Comparison of ENCODE assay signal across 1 cellular context in the genomic region with DNA sequence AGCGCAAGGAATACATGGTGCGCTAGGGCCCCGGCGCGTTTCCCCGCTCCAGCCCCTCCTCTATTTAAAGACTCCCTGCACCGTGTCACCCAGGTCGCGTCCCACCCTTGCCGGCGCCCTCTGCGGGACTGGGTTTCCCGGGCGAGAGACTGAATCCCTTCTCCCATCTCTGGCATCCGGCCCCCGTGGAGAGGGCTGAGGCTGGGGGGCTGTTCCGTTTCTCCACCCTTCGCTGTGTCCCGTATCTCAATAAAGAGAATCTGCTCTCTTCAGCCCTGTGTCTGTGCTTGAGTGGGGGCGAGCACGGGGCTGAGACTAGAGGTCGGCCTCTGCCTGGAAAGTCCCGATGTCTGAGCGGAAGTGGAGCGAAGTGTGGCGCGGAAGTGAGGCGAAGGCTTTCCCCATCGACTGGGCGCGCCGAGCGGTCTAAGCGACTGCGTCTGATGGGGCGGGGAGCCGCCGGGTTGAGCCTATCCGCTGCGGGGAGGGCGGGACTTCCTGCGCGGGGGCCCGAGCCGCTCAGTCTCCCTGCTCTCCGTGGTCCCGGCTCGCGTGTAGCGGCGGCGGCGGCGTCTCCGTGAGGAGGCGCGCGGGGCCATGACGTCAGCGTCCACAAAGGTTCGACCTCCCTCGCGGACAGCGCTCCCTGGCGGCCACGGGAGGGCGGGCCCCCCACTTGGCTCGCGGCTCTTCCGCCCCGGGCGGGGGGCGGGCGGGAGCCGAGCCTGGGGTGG.
TF ChIP-seq lines count a peak whose summit lies in the region.

No MANE protein-coding gene starts in this region.

TF ChIP-seq in HepG2, 621 proteins besides CTCF, POLR2A, EP300 and RAD21 (continued from another document and continues in another):
- TF ChIP-seq MED8 (CRISPR knock-in tag; IDR thresholded peaks at IDR 0.05; ENCODE audit: insufficient replicate concordance) = peak; percentile 41
- peak; percentile 26; the same call in 1 of the 2 replicates for TF ChIP-seq SP5 (CRISPR knock-in tag; IDR thresholded peaks at IDR 0.05; ENCODE audit: borderline replicate concordance, low read depth)
- no peak for TF ChIP-seq ZNF205 (CRISPR knock-in tag; IDR thresholded peaks at IDR 0.05)
- TF ChIP-seq STAT6 (CRISPR knock-in tag; IDR thresholded peaks at IDR 0.05; ENCODE audit: borderline replicate concordance) = no peak
- TF ChIP-seq FOXK2 (IDR thresholded peaks at IDR 0.05) = no peak
- TF ChIP-seq DMAP1 (CRISPR knock-in tag; IDR thresholded peaks at IDR 0.05) = no peak; the same call in 1 of the 2 replicates
- TF ChIP-seq MAZ (IDR thresholded peaks at IDR 0.05; ENCODE audit: borderline replicate concordance, low read depth, low read length) = peak; percentile 73; the same call in 1 of the 2 replicates
- TF ChIP-seq MAZ (CRISPR knock-in tag; IDR thresholded peaks at IDR 0.05; ENCODE audit: low read depth) = peak; percentile 93
- TF ChIP-seq ATF7-NPFF (CRISPR knock-in tag; IDR thresholded peaks at IDR 0.05; ENCODE audit: low read depth) = no peak
- TF ChIP-seq ZNF768 (CRISPR knock-in tag; IDR thresholded peaks at IDR 0.05) = peak; percentile 50; the same call in 1 of the 2 replicates
- 0 out of 2 replicates have a peak, but pooled peaks have one; percentile 6 for TF ChIP-seq ZNF333 (CRISPR knock-in tag; IDR thresholded peaks at IDR 0.05; ENCODE audit: borderline replicate concordance)
- TF ChIP-seq SIX4 (CRISPR knock-in tag; IDR thresholded peaks at IDR 0.05) = 0 out of 2 replicates have a peak, but pooled peaks have one; percentile 26
- TF ChIP-seq THAP11 (CRISPR knock-in tag; IDR thresholded peaks at IDR 0.05) = peak; percentile 88
- peak; percentile 46; the same call in 1 of the 2 replicates for TF ChIP-seq MIXL1 (CRISPR knock-in tag; IDR thresholded peaks at IDR 0.05)
- no peak for TF ChIP-seq FOXO4 (CRISPR knock-in tag; conservative IDR thresholded peaks at IDR 0.05)
- no peak for TF ChIP-seq KIAA2018 (CRISPR knock-in tag; IDR thresholded peaks at IDR 0.05; ENCODE audit: borderline replicate concordance)
- no peak for TF ChIP-seq ZNF280D (CRISPR knock-in tag; IDR thresholded peaks at IDR 0.05)
- TF ChIP-seq FOXP4 (CRISPR knock-in tag; IDR thresholded peaks at IDR 0.05) = no peak
- peak; percentile 51 for TF ChIP-seq ZNF883 (CRISPR knock-in tag; IDR thresholded peaks at IDR 0.05; ENCODE audit: not compliant biosample characterization)
- no peak; the same call in 1 of the 2 replicates for TF ChIP-seq STAG1 (CRISPR knock-in tag; IDR thresholded peaks at IDR 0.05)
- peak; percentile 61; the same call in 1 of the 2 replicates for TF ChIP-seq ZNF616 (CRISPR knock-in tag; IDR thresholded peaks at IDR 0.05; ENCODE audit: low read depth)
- TF ChIP-seq, protein P1, sequence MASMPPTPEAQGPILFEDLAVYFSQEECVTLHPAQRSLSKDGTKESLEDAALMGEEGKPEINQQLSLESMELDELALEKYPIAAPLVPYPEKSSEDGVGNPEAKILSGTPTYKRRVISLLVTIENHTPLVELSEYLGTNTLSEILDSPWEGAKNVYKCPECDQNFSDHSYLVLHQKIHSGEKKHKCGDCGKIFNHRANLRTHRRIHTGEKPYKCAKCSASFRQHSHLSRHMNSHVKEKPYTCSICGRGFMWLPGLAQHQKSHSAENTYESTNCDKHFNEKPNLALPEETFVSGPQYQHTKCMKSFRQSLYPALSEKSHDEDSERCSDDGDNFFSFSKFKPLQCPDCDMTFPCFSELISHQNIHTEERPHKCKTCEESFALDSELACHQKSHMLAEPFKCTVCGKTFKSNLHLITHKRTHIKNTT (CRISPR knock-in tag; IDR thresholded peaks at IDR 0.05) = no peak
- TF ChIP-seq, protein P2, sequence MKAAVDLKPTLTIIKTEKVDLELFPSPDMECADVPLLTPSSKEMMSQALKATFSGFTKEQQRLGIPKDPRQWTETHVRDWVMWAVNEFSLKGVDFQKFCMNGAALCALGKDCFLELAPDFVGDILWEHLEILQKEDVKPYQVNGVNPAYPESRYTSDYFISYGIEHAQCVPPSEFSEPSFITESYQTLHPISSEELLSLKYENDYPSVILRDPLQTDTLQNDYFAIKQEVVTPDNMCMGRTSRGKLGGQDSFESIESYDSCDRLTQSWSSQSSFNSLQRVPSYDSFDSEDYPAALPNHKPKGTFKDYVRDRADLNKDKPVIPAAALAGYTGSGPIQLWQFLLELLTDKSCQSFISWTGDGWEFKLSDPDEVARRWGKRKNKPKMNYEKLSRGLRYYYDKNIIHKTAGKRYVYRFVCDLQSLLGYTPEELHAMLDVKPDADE (CRISPR knock-in tag; IDR thresholded peaks at IDR 0.05) = no peak
- TF ChIP-seq MYPOP (CRISPR knock-in tag; IDR thresholded peaks at IDR 0.05) = peak; percentile 77; the same call in 1 of the 2 replicates
- TF ChIP-seq, protein P3, sequence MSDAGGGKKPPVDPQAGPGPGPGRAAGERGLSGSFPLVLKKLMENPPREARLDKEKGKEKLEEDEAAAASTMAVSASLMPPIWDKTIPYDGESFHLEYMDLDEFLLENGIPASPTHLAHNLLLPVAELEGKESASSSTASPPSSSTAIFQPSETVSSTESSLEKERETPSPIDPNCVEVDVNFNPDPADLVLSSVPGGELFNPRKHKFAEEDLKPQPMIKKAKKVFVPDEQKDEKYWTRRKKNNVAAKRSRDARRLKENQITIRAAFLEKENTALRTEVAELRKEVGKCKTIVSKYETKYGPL (CRISPR knock-in tag; IDR thresholded peaks at IDR 0.05) = no peak
- no peak for TF ChIP-seq ZNF121 (CRISPR knock-in tag; IDR thresholded peaks at IDR 0.05)
- TF ChIP-seq ZNF790 (CRISPR knock-in tag; IDR thresholded peaks at IDR 0.05; ENCODE audit: borderline replicate concordance) = no peak
- TF ChIP-seq EED (CRISPR knock-in tag; IDR thresholded peaks at IDR 0.05) = no peak
- TF ChIP-seq SETDB1 (CRISPR knock-in tag; IDR thresholded peaks at IDR 0.05; ENCODE audit: borderline replicate concordance) = no peak
- peak; percentile 83 for TF ChIP-seq TAF1 (CRISPR knock-in tag; IDR thresholded peaks at IDR 0.05)
